ENCODE assay signal across 8 cellular contexts in the genomic region with DNA sequence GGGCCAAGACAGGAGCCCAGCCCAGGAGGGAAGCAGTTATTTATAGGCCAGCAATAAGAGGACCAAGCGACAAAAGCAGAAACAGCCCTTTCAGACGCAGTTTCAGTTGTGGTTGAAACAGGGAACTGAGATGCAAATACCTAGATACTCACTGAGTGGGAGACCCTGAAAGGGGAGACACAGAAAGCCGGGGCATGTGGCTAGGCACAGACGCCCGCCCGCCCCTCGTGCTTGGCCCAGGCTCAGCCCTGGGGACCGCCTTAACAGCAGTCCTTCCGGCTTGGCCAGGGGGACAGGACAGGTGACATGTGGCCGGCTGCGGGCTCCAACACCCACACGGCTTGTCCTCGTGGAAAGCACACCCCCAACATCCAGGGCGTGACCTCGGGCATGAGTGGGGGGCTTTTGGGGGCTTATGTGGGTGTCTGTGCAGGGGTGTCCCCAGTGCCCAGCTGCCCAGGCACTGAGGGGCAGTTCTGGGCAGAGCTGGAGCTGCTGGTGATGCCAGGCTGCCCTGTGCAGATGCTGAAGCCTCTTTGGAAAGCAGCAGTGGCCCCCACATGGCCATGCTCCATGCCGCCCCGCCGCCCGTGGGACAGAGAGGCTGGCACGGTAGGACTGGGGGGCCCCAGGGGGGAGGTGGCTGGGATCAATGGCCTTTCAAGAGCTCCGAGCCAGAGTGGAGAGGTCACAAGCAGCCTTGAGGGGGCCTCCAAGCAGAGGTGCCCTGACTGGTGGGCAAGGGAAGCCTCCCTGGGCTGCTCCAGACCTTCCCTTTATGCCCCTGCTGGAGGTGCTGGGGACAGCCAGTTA. TPM values are rescaled to one million over a fixed set of nuclear protein-coding genes. Genes with fewer than 3 reads are reported as not detected.
DNase-seq lines count a peak whose midpoint lies in the region; ATAC-seq and TF ChIP-seq lines count a peak whose summit lies in the region.

No MANE protein-coding gene starts in this region.

- no peaks in the 10 kb centered on the region for H3K27me3 ChIP-seq in DOHH2 (ENCODE audit: control insufficient read depth, low read length)

- H3K36me3 Mint-ChIP-seq in activated naive CD8-positive, alpha-beta T cell treated with anti-CD3 and anti-CD28 coated beads, Interleukin-2, amount 10 ng/mL, durations not matched to agents 7 days and 5 days: no peaks in the 10 kb centered on the region
- H3K36me3 Mint-ChIP-seq in activated CD8-positive, alpha-beta memory T cell treated with anti-CD3 and anti-CD28 coated beads, Interleukin-2, amount 10 ng/mL, durations not matched to agents 7 days and 5 days: no peaks in the 10 kb centered on the region

- peaks cover 4% of the 10 kb centered on the region for H3K9me3 Mint-ChIP-seq in activated naive CD8-positive, alpha-beta T cell treated with anti-CD3 and anti-CD28 coated beads, Interleukin-2, amount 10 ng/mL, durations not matched to agents 7 days and 5 days
- H3K9me3 Mint-ChIP-seq in activated CD8-positive, alpha-beta memory T cell treated with anti-CD3 and anti-CD28 coated beads, Interleukin-2, amount 10 ng/mL, durations not matched to agents 7 days and 5 days (ENCODE audit: low read depth): no peaks in the 10 kb centered on the region

- H3K4me3 Mint-ChIP-seq in activated naive CD8-positive, alpha-beta T cell treated with anti-CD3 and anti-CD28 coated beads, Interleukin-2, amount 10 ng/mL, durations not matched to agents 7 days and 5 days: no peak overlapping the region
- no peak overlapping the region for H3K4me3 Mint-ChIP-seq in activated CD8-positive, alpha-beta memory T cell treated with anti-CD3 and anti-CD28 coated beads, Interleukin-2, amount 10 ng/mL, durations not matched to agents 7 days and 5 days

- peaks cover 13% of the 10 kb centered on the region for H3F3A ChIP-seq in DOHH2 (ENCODE audit: control insufficient read depth, insufficient read depth)

- peak overlapping the region; percentile 74 for H3K4me3 ChIP-seq in DOHH2 (ENCODE audit: low read length)

- H3K27me3 Mint-ChIP-seq in activated naive CD8-positive, alpha-beta T cell treated with anti-CD3 and anti-CD28 coated beads, Interleukin-2, amount 10 ng/mL, durations not matched to agents 7 days and 5 days: no peaks in the 10 kb centered on the region
- peaks cover 3% of the 10 kb centered on the region for H3K27me3 Mint-ChIP-seq in activated CD8-positive, alpha-beta memory T cell treated with anti-CD3 and anti-CD28 coated beads, Interleukin-2, amount 10 ng/mL, durations not matched to agents 7 days and 5 days

- H3K27ac Mint-ChIP-seq in activated naive CD8-positive, alpha-beta T cell treated with anti-CD3 and anti-CD28 coated beads, Interleukin-2, amount 10 ng/mL, durations not matched to agents 7 days and 5 days: no peak overlapping the region
- H3K27ac Mint-ChIP-seq in activated CD8-positive, alpha-beta memory T cell treated with anti-CD3 and anti-CD28 coated beads, Interleukin-2, amount 10 ng/mL, durations not matched to agents 7 days and 5 days: no peak overlapping the region

- H3K79me2 ChIP-seq in DOHH2 (ENCODE audit: control insufficient read depth, low read length): 0 out of 2 replicates have a peak, but pooled peaks cover 4% of the 10 kb centered on the region

- H4K20me1 ChIP-seq in DOHH2 (ENCODE audit: control insufficient read depth, insufficient read depth, low read depth, low read length): no peaks in the 10 kb centered on the region

- H3K36me3 ChIP-seq in DOHH2 (ENCODE audit: control insufficient read depth, low read length): no peaks in the 10 kb centered on the region

- peaks cover 7% of the 10 kb centered on the region; the same call in 1 of the 2 replicates for H3K9me3 ChIP-seq in DOHH2 (ENCODE audit: control insufficient read depth, insufficient read depth, low read length)

- POLR2A ChIA-PET in activated naive CD8-positive, alpha-beta T cell treated with anti-CD3 and anti-CD28 coated beads, Interleukin-2, amount 10 ng/mL, durations not matched to agents 7 days and 5 days (lab: Charles Lee): no interaction called here

- DNase-seq in activated naive CD8-positive, alpha-beta T cell treated with anti-CD3 and anti-CD28 coated beads, Interleukin-2, amount 10 ng/mL, durations not matched to agents 7 days and 5 days: no peak
- DNase-seq in HuH-7 (ENCODE audit: low spot score): no peak
- no peak for DNase-seq in HPDE6-E6E7 (ENCODE audit: extremely low spot score)
- no peak for DNase-seq in activated CD8-positive, alpha-beta memory T cell treated with anti-CD3 and anti-CD28 coated beads, Interleukin-2, amount 10 ng/mL, durations not matched to agents 7 days and 5 days
- DNase-seq in NCI-H226: no peak

- CTCF ChIA-PET in activated CD8-positive, alpha-beta memory T cell treated with anti-CD3 and anti-CD28 coated beads, Interleukin-2, amount 10 ng/mL, durations not matched to agents 7 days and 5 days (lab: Charles Lee): no interaction called here

- TF ChIP-seq CTCF in DOHH2 (IDR thresholded peaks at IDR 0.05; ENCODE audit: low read depth, low read length, poor library complexity, severe bottlenecking): no peak

- peak overlapping the region; percentile 97 for H3K4me2 ChIP-seq in DOHH2 (ENCODE audit: low read length)

- no peaks in the 10 kb centered on the region for H3K4me1 Mint-ChIP-seq in activated naive CD8-positive, alpha-beta T cell treated with anti-CD3 and anti-CD28 coated beads, Interleukin-2, amount 10 ng/mL, durations not matched to agents 7 days and 5 days
- no peaks in the 10 kb centered on the region for H3K4me1 Mint-ChIP-seq in activated CD8-positive, alpha-beta memory T cell treated with anti-CD3 and anti-CD28 coated beads, Interleukin-2, amount 10 ng/mL, durations not matched to agents 7 days and 5 days

- peak overlapping the region; percentile 78 for H3K27ac ChIP-seq in DOHH2 (ENCODE audit: low read depth, low read length)

- H3K9me2 ChIP-seq in DOHH2 (replicated peaks; ENCODE audit: control insufficient read depth, low read length): no peaks in the 10 kb centered on the region

- ATAC-seq in GM19463 (IDR thresholded peaks at IDR 0.05; ENCODE audit: unreplicated experiment) (peak; percentile 91), HG03196 (IDR thresholded peaks at IDR 0.05; ENCODE audit: unreplicated experiment) (peak; percentile 68)
- ATAC-seq in activated naive CD8-positive, alpha-beta T cell treated with anti-CD3 and anti-CD28 coated beads, Interleukin-2, amount 10 ng/mL, durations not matched to agents 7 days and 5 days (ENCODE audit: low read depth): peak; percentile 20
- no peak for ATAC-seq in activated CD8-positive, alpha-beta memory T cell treated with anti-CD3 and anti-CD28 coated beads, Interleukin-2, amount 10 ng/mL, durations not matched to agents 7 days and 5 days

- peaks cover 56% of the 10 kb centered on the region for H3K4me1 ChIP-seq in DOHH2 (ENCODE audit: control insufficient read depth, low read length)

RNA-seq across cellular contexts. Expression of a gene that starts 2.1 kb away (rescaled TPM):
- total RNA-seq in activated naive CD8-positive, alpha-beta T cell treated with anti-CD3 and anti-CD28 coated beads, Interleukin-2, amount 10 ng/mL, durations not matched to agents 7 days and 5 days: under 1 TPM in 1 of 2 experiments, not detected in 1; 0.06 TPM
- total RNA-seq in activated CD8-positive, alpha-beta memory T cell treated with anti-CD3 and anti-CD28 coated beads, Interleukin-2, amount 10 ng/mL, durations not matched to agents 7 days and 5 days: not detected

RNA-seq across cellular contexts. Expression of a gene that starts 51.3 kb away (rescaled TPM):
- under 1 TPM; 0.06 TPM for total RNA-seq in activated naive CD8-positive, alpha-beta T cell treated with anti-CD3 and anti-CD28 coated beads, Interleukin-2, amount 10 ng/mL, durations not matched to agents 7 days and 5 days
- total RNA-seq in activated CD8-positive, alpha-beta memory T cell treated with anti-CD3 and anti-CD28 coated beads, Interleukin-2, amount 10 ng/mL, durations not matched to agents 7 days and 5 days: not detected

RNA-seq across cellular contexts. Expression of a gene that starts 58.8 kb away (rescaled TPM):
- 1 to 10 TPM; 1.2 TPM for total RNA-seq in activated naive CD8-positive, alpha-beta T cell treated with anti-CD3 and anti-CD28 coated beads, Interleukin-2, amount 10 ng/mL, durations not matched to agents 7 days and 5 days
- total RNA-seq in activated CD8-positive, alpha-beta memory T cell treated with anti-CD3 and anti-CD28 coated beads, Interleukin-2, amount 10 ng/mL, durations not matched to agents 7 days and 5 days: under 1 TPM; 0.56 to 0.67 TPM
